8 cellular contexts compared by ENCODE assay signal in the genomic region with DNA sequence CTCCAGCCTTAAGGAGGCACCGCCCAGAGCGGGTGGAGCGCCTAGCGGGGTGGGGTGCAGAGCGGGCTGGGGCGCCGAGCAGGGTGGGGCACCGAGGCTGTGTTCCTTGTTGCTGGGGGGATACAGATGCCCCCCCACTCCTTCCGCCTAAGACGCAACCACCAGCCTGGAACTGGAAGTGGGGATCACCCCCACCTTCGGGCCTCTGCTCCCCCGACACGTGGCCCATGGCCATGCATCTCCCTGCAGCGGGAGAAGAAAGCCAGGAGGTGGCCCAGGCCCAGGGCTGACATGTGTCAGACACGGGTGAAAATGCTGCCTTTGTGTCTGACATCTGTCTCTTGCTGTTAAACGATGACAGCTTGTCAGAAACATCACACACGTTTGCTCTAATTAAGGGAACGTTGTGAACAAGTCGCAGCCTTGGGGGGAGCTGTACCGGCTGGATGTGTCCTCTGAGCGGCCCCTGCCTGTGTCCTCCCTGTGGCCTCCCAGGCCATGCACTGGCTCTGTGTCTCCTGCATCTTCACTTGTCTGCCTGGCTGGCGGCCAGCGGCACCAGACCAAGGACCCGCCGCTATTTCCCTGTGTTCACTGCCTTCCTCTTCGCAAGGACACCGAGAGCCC.
A peak's percentile ranks its signal among the peaks of the same experiment; 100 is the strongest.
DNase-seq lines count a peak whose midpoint lies in the region; ATAC-seq and TF ChIP-seq lines count a peak whose summit lies in the region.
"Not testable (repeated sequence)": the region's sequence is repeated elsewhere in the genome, so short reads cannot be mapped to it uniquely, and the experiment has no call there.

No MANE protein-coding gene starts in this region.

- not testable (repeated sequence) for H3K9me3 Mint-ChIP-seq in Calu3 (ENCODE audit: low read depth, unreplicated experiment); chondrocyte (ENCODE audit: low read depth)

- H3K4me3 Mint-ChIP-seq in Calu3 (ENCODE audit: low read depth, unreplicated experiment); chondrocyte (ENCODE audit: unreplicated experiment): not testable (repeated sequence)

- not testable (repeated sequence) for H3K36me3 Mint-ChIP-seq in Calu3 (ENCODE audit: insufficient read depth, unreplicated experiment); chondrocyte (ENCODE audit: low read depth)

- H3K27ac ChIP-seq in uterus, result peak overlapping the region; percentile 66 to 79

- H3K4me1 ChIP-seq in mucosa of descending colon (ENCODE audit: low read depth); uterus: not testable (repeated sequence)

- peaks cover 15% of the 10 kb centered on the region for H3K4me1 Mint-ChIP-seq in Calu3 (ENCODE audit: low read depth, unreplicated experiment)
- H3K4me1 Mint-ChIP-seq in chondrocyte (ENCODE audit: low read depth), result not testable (repeated sequence)

- peak overlapping the region; percentile 54 for H3K27ac Mint-ChIP-seq in Calu3 (ENCODE audit: unreplicated experiment)
- not testable (repeated sequence) for H3K27ac Mint-ChIP-seq in chondrocyte (ENCODE audit: unreplicated experiment)

- ATAC-seq in Right ventricle myocardium superior (ENCODE audit: poor library complexity) (peak; percentile 70), left colon (peak; percentile 67), mucosa of descending colon (peak; percentile 26), sciatic nerve (peak; percentile 28)

- TF ChIP-seq CTCF in Calu3 (IDR thresholded peaks at IDR 0.05; ENCODE audit: unreplicated experiment); chondrocyte (IDR thresholded peaks at IDR 0.05); mucosa of descending colon (IDR thresholded peaks at IDR 0.05); uterus (IDR thresholded peaks at IDR 0.05): not testable (repeated sequence)

- not testable (repeated sequence) for H3K4me3 ChIP-seq in mucosa of descending colon, uterus

- CTCF ChIA-PET in Calu3 (lab: Charles Lee), result not testable (repeated sequence)

- DNase-seq in Calu3; left colon; sciatic nerve (ENCODE audit: low spot score); uterus: not testable (repeated sequence)
- DNase-seq in NCI-H524 treated with DMSO at 0.1 percent for 48 hours (lab: John Stamatoyannopoulos, UW) (peak; percentile 28), chondrocyte (ENCODE audit: low spot score) (peak; percentile 66), Right ventricle myocardium superior (peak; percentile 90), mucosa of descending colon (peak in 1 of 3 donors; percentile 42)

- H3K9me3 ChIP-seq in mucosa of descending colon, uterus: not testable (repeated sequence)

- intact Hi-C loops in Calu3 (cut with micrococcal nuclease; ENCODE audit: unreplicated experiment); Right ventricle myocardium superior (cut with DNase I); left colon (cut with DNase I, micrococcal nuclease); mucosa of descending colon (cut with DNase I, micrococcal nuclease); sciatic nerve (cut with DNase I); uterus (cut with DNase I; ENCODE audit: low total_unique reads): not testable (repeated sequence)

- H3K36me3 ChIP-seq in mucosa of descending colon (ENCODE audit: low read depth); uterus: not testable (repeated sequence)

- BruUV-seq in Calu3 (replicated peaks; lab: Mats Ljungman, UMichigan), result not testable (repeated sequence)

- TF ChIP-seq POLR2A in uterus (IDR thresholded peaks at IDR 0.05), result not testable (repeated sequence)

- H3K27me3 Mint-ChIP-seq in Calu3 (ENCODE audit: unreplicated experiment), result peaks cover 40% of the 10 kb centered on the region
- H3K27me3 Mint-ChIP-seq in chondrocyte (ENCODE audit: low read depth), result not testable (repeated sequence)

- H3K27me3 ChIP-seq in uterus, result not testable (repeated sequence)
